ENCODE assay signal across 4 cellular contexts in the genomic region with DNA sequence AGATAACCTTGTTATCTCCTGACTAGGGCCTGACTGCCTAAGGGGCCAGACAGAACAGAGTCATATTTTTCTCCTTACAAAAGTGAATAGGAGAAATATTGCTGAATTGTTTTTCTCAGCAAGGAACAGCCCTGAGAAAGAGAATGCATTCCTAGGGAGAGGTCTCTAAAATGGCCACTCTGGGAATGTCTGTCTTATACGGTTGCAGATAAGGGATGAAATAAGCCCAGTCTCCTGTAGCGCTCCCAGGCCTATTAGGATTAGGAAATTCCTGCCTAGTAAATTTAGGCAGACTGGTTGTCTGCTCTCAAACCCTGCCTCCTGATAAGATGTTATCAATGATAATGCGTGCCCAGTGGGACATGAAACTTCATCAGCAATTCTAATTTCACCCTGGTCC. TPM values are rescaled to one million over a fixed set of nuclear protein-coding genes. Genes with fewer than 3 reads are reported as not detected.
A peak's percentile ranks its signal among the peaks of the same experiment; 100 is the strongest.
DNase-seq lines count a peak whose midpoint lies in the region; ATAC-seq, FAIRE-seq and TF ChIP-seq lines count a peak whose summit lies in the region.
"Not testable (repeated sequence)": the region's sequence is repeated elsewhere in the genome, so short reads cannot be mapped to it uniquely, and the experiment has no call there.

No MANE protein-coding gene starts in this region.

- in situ Hi-C loops in GM12878 (cut with MboI), result not testable (repeated sequence)

- not testable (repeated sequence) for H3K27me3 ChIP-seq in GM12878 (replicated peaks in 1 of 2; ENCODE audit: control insufficient read depth in 2 of 2, insufficient read depth in 2 of 2, low read length in 1 of 2); mesendoderm (ENCODE audit: insufficient read depth, low read length, poor library complexity)

- TF ChIP-seq EP300 in GM12878 (IDR thresholded peaks at IDR 0.05; ENCODE audit: borderline replicate concordance in 1 of 2, control insufficient read depth in 1 of 2, low read depth in 2 of 2, low read length in 2 of 2), result not testable (repeated sequence)

- POLR2A ChIA-PET in HEK293 (lab: Yijun Ruan, JAX); GM12878 (lab: Charles Lee): not testable (repeated sequence)

- SMC1A ChIA-PET in GM12878 (lab: Charles Lee; ENCODE audit: uncharacterized antibody, unreplicated experiment), result not testable (repeated sequence)

- not testable (repeated sequence) for ATAC-seq in GM12878

- not testable (repeated sequence) for H3K9me3 ChIP-seq in HEK293 (ENCODE audit: control insufficient read depth, insufficient read depth, low read depth, low read length); GM12878 (replicated peaks; ENCODE audit: control insufficient read depth, insufficient read depth, low read length)

- H3K36me3 ChIP-seq in HEK293 (ENCODE audit: control insufficient read depth in 2 of 2, insufficient read depth in 1 of 2, low read length in 2 of 2); GM12878 (ENCODE audit: control insufficient read depth in 2 of 2, insufficient read depth in 2 of 2, low read length in 1 of 2); mesendoderm (ENCODE audit: control insufficient read depth, insufficient read depth, low read length): not testable (repeated sequence)

- H3K79me1 ChIP-seq in mesendoderm (ENCODE audit: low read length), result not testable (repeated sequence)

- BruUV-seq in GM12878 (replicated peaks; lab: Mats Ljungman, UMichigan), result not testable (repeated sequence)

- H3K4me3 ChIP-seq in HEK293 (ENCODE audit: low read depth, low read length); GM12878; mesendoderm (ENCODE audit: low read length): not testable (repeated sequence)

- not testable (repeated sequence) for FAIRE-seq in GM12878 (lab: Jason Lieb, UNC)

- H2AK5ac ChIP-seq in mesendoderm (ENCODE audit: low read length), result not testable (repeated sequence)

- DNase-seq in DMS53 (lab: John Stamatoyannopoulos, UW) (peak; percentile 13), mesendoderm (peak; percentile 23)
- DNase-seq in GM12878 (ENCODE audit: low read depth, low spot score), result not testable (repeated sequence)

- intact Hi-C loops in GM12878 (cut with micrococcal nuclease; ENCODE audit: unreplicated experiment), result not testable (repeated sequence)

- not testable (repeated sequence) for H2BK5ac ChIP-seq in mesendoderm (ENCODE audit: low read length)

- not testable (repeated sequence) for H4K20me1 ChIP-seq in GM12878 (ENCODE audit: control insufficient read depth, insufficient read depth)

- H3K4me2 ChIP-seq in GM12878 (ENCODE audit: control insufficient read depth, insufficient read depth); mesendoderm (ENCODE audit: low read length): not testable (repeated sequence)

- TF ChIP-seq CTCF in HEK293 (tag by site-specific recombination; IDR thresholded peaks at IDR 0.05); GM12878 (IDR thresholded peaks at IDR 0.05 in 2 of 3, conservative IDR thresholded peaks at IDR 0.05 in 1 of 3; ENCODE audit: control insufficient read depth in 2 of 3, extremely low read depth in 1 of 3, insufficient read depth in 1 of 3, low read depth in 3 of 3, low read length in 3 of 3): not testable (repeated sequence)

- H3K9ac ChIP-seq in GM12878 (ENCODE audit: control insufficient read depth, insufficient read depth, low read length); mesendoderm (ENCODE audit: low read length): not testable (repeated sequence)

- H3K23ac ChIP-seq in mesendoderm (ENCODE audit: low read length), result not testable (repeated sequence)

- not testable (repeated sequence) for H4K8ac ChIP-seq in mesendoderm (ENCODE audit: low read depth, low read length)

- CTCF ChIA-PET in HEK293 (lab: Yijun Ruan, JAX); GM12878 (lab: Yijun Ruan, JAX): not testable (repeated sequence)

- H3K4me1 ChIP-seq in HEK293 (ENCODE audit: control insufficient read depth, insufficient read depth, low read length); GM12878 (ENCODE audit: control insufficient read depth, insufficient read depth, low read length); mesendoderm (ENCODE audit: control insufficient read depth, low read depth, low read length): not testable (repeated sequence)

- TF ChIP-seq RAD21 in GM12878 (IDR thresholded peaks at IDR 0.05; ENCODE audit: insufficient read depth, low read depth, low read length), result not testable (repeated sequence)

- H2BK120ac ChIP-seq in mesendoderm (ENCODE audit: low read depth, low read length), result not testable (repeated sequence)

- TF ChIP-seq POLR2A in GM12878 (IDR thresholded peaks at IDR 0.05; ENCODE audit: low read depth, low read length), result not testable (repeated sequence)

- not testable (repeated sequence) for H3K79me2 ChIP-seq in GM12878 (ENCODE audit: control insufficient read depth, insufficient read depth, low read length); mesendoderm (ENCODE audit: control insufficient read depth, insufficient read depth, low read length)

- H2AFZ ChIP-seq in GM12878 (ENCODE audit: control insufficient read depth, low read depth, low read length), result not testable (repeated sequence)

- not testable (repeated sequence) for H4K5ac ChIP-seq in mesendoderm (ENCODE audit: low read length)

- not testable (repeated sequence) for H3K56ac ChIP-seq in mesendoderm (ENCODE audit: low read length)

- H3K4ac ChIP-seq in mesendoderm (ENCODE audit: low read depth, low read length), result not testable (repeated sequence)

- H2BK15ac ChIP-seq in mesendoderm (replicated peaks; ENCODE audit: low read depth), result not testable (repeated sequence)

- not testable (repeated sequence) for H3K27ac ChIP-seq in HEK293 (ENCODE audit: extremely low read depth, low read depth, low read length); GM12878 (ENCODE audit: control insufficient read depth, insufficient read depth); mesendoderm (ENCODE audit: low read depth, low read length)

- RAD21 ChIA-PET in GM12878 (lab: Charles Lee; ENCODE audit: unreplicated experiment), result not testable (repeated sequence)

- H3K18ac ChIP-seq in mesendoderm (ENCODE audit: low read length), result not testable (repeated sequence)

- WGBS in GM12878 (ENCODE audit: insufficient coverage, insufficient replicate concordance, low lambda C conversion rate, missing lambda C conversion rate), result 100% methylated on average over 3 of the region's 3 CpGs
- WGBS in mesendoderm (ENCODE audit: extremely low coverage, insufficient coverage, low lambda C conversion rate), result no CpG with 5 or more reads among the region's 3 CpGs

TF ChIP-seq in HEK293, 187 proteins besides CTCF, POLR2A, EP300 and RAD21:
- peak; percentile 77 for TF ChIP-seq SETDB1 (IDR thresholded peaks at IDR 0.05; ENCODE audit: insufficient read length, low read length)
- TF ChIP-seq TRIM28 (IDR thresholded peaks at IDR 0.05; ENCODE audit: borderline replicate concordance, low read length), result peak; percentile 19; the same call in 1 of the 2 replicates

TF ChIP-seq in GM12878, 131 proteins besides CTCF, POLR2A, EP300 and RAD21:
- TF ChIP-seq, protein P1, sequence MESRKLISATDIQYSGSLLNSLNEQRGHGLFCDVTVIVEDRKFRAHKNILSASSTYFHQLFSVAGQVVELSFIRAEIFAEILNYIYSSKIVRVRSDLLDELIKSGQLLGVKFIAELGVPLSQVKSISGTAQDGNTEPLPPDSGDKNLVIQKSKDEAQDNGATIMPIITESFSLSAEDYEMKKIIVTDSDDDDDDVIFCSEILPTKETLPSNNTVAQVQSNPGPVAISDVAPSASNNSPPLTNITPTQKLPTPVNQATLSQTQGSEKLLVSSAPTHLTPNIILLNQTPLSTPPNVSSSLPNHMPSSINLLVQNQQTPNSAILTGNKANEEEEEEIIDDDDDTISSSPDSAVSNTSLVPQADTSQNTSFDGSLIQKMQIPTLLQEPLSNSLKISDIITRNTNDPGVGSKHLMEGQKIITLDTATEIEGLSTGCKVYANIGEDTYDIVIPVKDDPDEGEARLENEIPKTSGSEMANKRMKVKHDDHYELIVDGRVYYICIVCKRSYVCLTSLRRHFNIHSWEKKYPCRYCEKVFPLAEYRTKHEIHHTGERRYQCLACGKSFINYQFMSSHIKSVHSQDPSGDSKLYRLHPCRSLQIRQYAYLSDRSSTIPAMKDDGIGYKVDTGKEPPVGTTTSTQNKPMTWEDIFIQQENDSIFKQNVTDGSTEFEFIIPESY (IDR thresholded peaks at IDR 0.05), result peak; percentile 95

RNA-seq across cellular contexts. Expression of a gene that starts 15.2 kb away (rescaled TPM):
- 19.2 and 22.7 TPM in 2 replicates for total RNA-seq in GM12878 (2013; cell fraction: nucleolus; rRNA removed)
- 10.5 and 12.9 TPM in 2 replicates for total RNA-seq in GM12878 (2014; rRNA removed)
- total RNA-seq in GM12878 (2014; rRNA removed; fragmentation: Illumina TruSeq; extraction: Trizol), result 16.1 and 17.8 TPM in 2 replicates
- 15.5 and 16.4 TPM in 2 replicates for total RNA-seq in GM12878 (2021)
- polyA plus RNA-seq in GM12878 (2011; ENCODE audit: low read depth), result 2.1 TPM
- 16.0 and 25.0 TPM in 2 replicates for polyA plus RNA-seq in GM12878 (2011; rRNA removed)
- 4.0 and 4.3 TPM in 2 replicates for polyA plus RNA-seq in GM12878 (2011; cell fraction: cytosol; rRNA removed)
- 2.7 and 3.8 TPM in 2 replicates for polyA plus RNA-seq in GM12878 (2011; cell fraction: nucleus; rRNA removed)
- polyA plus RNA-seq in GM12878 (2012), result 4.2 and 5.4 TPM in 2 replicates
- polyA plus RNA-seq in GM12878 (2014; fragmentation: Illumina TruSeq; extraction: Trizol), result 15.8 and 18.3 TPM in 2 replicates
- 10 to 100 TPM; 18.2 to 25.5 TPM for polyA plus RNA-seq in GM12878 (2014; fragmentation: Nextera tagmentation; extraction: Ambion mirVana)
- 9.1 and 9.2 TPM in 2 replicates for polyA plus RNA-seq in GM12878 (2014; rRNA removed)
- polyA plus RNA-seq in GM12878 (2016; fragmentation: Nextera tagmentation; extraction: Ambion mirVana), result 10 to 100 TPM; 23.0 to 27.4 TPM
- polyA minus RNA-seq in GM12878 (2011; rRNA and poly(A)+ RNA removed), result 9.1 and 11.7 TPM in 2 replicates
- polyA minus RNA-seq in GM12878 (2011; cell fraction: cytosol; rRNA and poly(A)+ RNA removed), result 7.1 and 11.0 TPM in 2 replicates
- 5.3 and 12.3 TPM in 2 replicates for polyA minus RNA-seq in GM12878 (2011; cell fraction: nucleus; rRNA and poly(A)+ RNA removed)
- 16.0 TPM for polyA plus RNA-seq in mesendoderm (2013, experiment 1 of 2)
- polyA plus RNA-seq in mesendoderm (2013, experiment 2 of 2), result 15.7 TPM
